Comparison of ENCODE assay signal across 8 cellular contexts in the genomic region with DNA sequence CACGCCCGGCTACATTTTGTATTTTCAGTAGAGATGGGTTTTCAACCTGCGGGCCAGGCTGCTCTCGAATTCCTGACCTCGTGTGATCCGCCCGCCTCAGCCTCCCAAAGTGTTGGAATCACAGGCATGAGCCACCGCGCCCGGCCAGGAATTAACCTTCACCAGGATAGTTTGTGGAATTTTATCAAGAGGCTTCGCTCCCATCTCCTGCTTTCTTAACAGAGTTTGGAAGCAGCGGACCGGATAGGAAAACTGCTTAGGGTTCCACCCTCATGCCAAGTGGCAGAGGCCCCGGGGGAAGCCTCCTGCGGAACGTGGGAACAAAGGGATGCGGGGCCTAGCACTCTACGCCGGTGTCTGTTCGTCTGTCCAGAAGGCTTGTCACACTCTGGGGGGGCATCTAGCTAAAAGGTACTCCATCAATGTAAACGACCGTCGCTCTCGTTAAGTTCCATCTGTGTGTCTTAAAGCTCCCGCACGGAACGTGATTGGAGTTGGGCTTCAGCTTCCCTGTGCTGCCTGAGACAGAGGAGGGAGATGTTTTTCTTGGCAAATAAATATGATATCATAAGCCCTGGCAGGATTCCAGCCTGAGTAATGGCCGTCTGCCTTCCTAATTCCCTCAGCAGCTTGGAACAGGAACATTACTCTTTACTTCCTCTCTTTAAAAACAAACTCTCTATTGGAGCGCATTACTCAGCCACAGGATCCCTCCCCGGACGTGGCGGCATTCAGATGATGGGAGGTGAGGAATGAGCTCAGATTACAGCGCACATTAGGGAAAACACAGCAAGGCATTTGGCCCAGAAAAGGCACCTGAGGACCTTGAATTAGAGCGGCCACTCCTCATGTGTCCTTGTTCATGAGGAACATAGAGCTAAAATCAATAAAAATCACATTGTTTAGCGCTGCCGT.
DNase-seq lines count a peak whose midpoint lies in the region; ATAC-seq and TF ChIP-seq lines count a peak whose summit lies in the region.

No MANE protein-coding gene starts in this region.

- peaks cover 58% of the 10 kb centered on the region for H3K27me3 ChIP-seq in left ventricle myocardium inferior (ENCODE audit: low read depth)
- peaks cover 5 to 26% (median 10%) of the 10 kb centered on the region in 3 donors for H3K27me3 ChIP-seq in skeletal muscle tissue (ENCODE audit: control insufficient read depth in 3 of 3, insufficient read depth in 3 of 3, low read length in 3 of 3)
- peaks cover 2% of the 10 kb centered on the region for H3K27me3 ChIP-seq in Caco-2 (replicated peaks; ENCODE audit: control insufficient read depth, insufficient read depth, low read length)

- H3K4me1 Mint-ChIP-seq in Caco-2 (ENCODE audit: low read depth, unreplicated experiment): no peaks in the 10 kb centered on the region

- no peak overlapping the region for H3K9ac ChIP-seq in skeletal muscle tissue (ENCODE audit: low read depth in 1 of 3, low read length in 3 of 3)

- intact Hi-C loops in left ventricle myocardium inferior (cut with micrococcal nuclease) (no loop called here), Caco-2 (cut with micrococcal nuclease; ENCODE audit: unreplicated experiment) (no loop called here)

- H3K27ac ChIP-seq in left ventricle myocardium inferior (replicated peaks): peak overlapping the region; percentile 66
- H3K27ac ChIP-seq in skeletal muscle tissue (ENCODE audit: low read depth, low read length): no peak overlapping the region

- ATAC-seq in HG03095 (IDR thresholded peaks at IDR 0.05; ENCODE audit: unreplicated experiment) (no peak), GM21447 (IDR thresholded peaks at IDR 0.05; ENCODE audit: unreplicated experiment) (no peak)

- H3K27me3 Mint-ChIP-seq in Caco-2 (ENCODE audit: insufficient read depth, unreplicated experiment): peaks cover 16% of the 10 kb centered on the region

- POLR2A ChIA-PET in Caco-2 (lab: Charles Lee): no interaction called here

- H3K9me3 ChIP-seq in left ventricle myocardium inferior (replicated peaks) (no peaks in the 10 kb centered on the region), skeletal muscle tissue (ENCODE audit: control insufficient read depth in 3 of 3, low read length in 3 of 3) (no peaks in the 10 kb centered on the region), Caco-2 (no peaks in the 10 kb centered on the region)

- CTCF ChIA-PET in Caco-2 (lab: Charles Lee): interaction anchor here (0.6 kb wide), 1 partner anchor 267 kb away, joined by 3 read pairs; no protein-coding TSS in a partner anchor

- H3K27ac Mint-ChIP-seq in Caco-2 (ENCODE audit: unreplicated experiment): no peak overlapping the region

- H3K36me3 ChIP-seq in left ventricle myocardium inferior (no peaks in the 10 kb centered on the region), skeletal muscle tissue (ENCODE audit: control insufficient read depth in 3 of 3, insufficient read depth in 3 of 3, low read length in 3 of 3) (no peaks in the 10 kb centered on the region), Caco-2 (ENCODE audit: control insufficient read depth, insufficient read depth, low read length) (no peaks in the 10 kb centered on the region)

- H3K4me3 ChIP-seq in left ventricle myocardium inferior (peak overlapping the region; percentile 46), skeletal muscle tissue (ENCODE audit: low read length in 3 of 3) (peak overlapping the region; percentile 2 to 52 (median 8)), Caco-2 (ENCODE audit: low read depth, low read length) (no peak overlapping the region)

- no TSS peak for BruUV-seq in Caco-2 (replicated peaks; lab: Mats Ljungman, UMichigan)

- no peak overlapping the region for H3K4me3 Mint-ChIP-seq in Caco-2 (ENCODE audit: unreplicated experiment)

- TF ChIP-seq CTCF in left ventricle myocardium inferior (IDR thresholded peaks at IDR 0.05; ENCODE audit: borderline replicate concordance) (no peak), Caco-2 (IDR thresholded peaks at IDR 0.05; ENCODE audit: insufficient read depth in 1 of 2, low read depth in 1 of 2, low read length in 1 of 2, severe bottlenecking in 1 of 2, unreplicated experiment in 1 of 2) (no peak)

- no peaks in the 10 kb centered on the region for H3K36me3 Mint-ChIP-seq in Caco-2 (ENCODE audit: insufficient read depth, unreplicated experiment)

- no peaks in the 10 kb centered on the region for H3K9me3 Mint-ChIP-seq in Caco-2 (ENCODE audit: unreplicated experiment)

- peak; percentile 92 for DNase-seq in AG20443 (ENCODE audit: low spot score)
- peak; percentile 95 for DNase-seq in NCI-H1092 treated with DMSO at 0.1 percent for 48 hours (lab: John Stamatoyannopoulos, UW)
- DNase-seq in T1000 (lab: John Stamatoyannopoulos, UW): peak; percentile 52
- peak; percentile 52 for DNase-seq in left ventricle myocardium inferior
- no peak for DNase-seq in Caco-2

- H3K4me1 ChIP-seq in left ventricle myocardium inferior (peaks cover 15% of the 10 kb centered on the region), skeletal muscle tissue (ENCODE audit: control insufficient read depth in 3 of 3, insufficient read depth in 3 of 3, low read length in 3 of 3) (peaks cover 3 to 10% (median 7%) of the 10 kb centered on the region in 3 donors), Caco-2 (no peaks in the 10 kb centered on the region)

Comparison
In these comparisons a context has a peak if more than half of its experiments do, and no peak if none do; other contexts are left out.
1. DNase-seq: peak in AG20443 (single experiment), NCI-H1092 treated with DMSO at 0.1 percent for 48 hours (single experiment), T1000 (single experiment) and left ventricle myocardium inferior (single experiment); none in Caco-2 (0 of 2).